In genomic region chr20:6651016-6651415, GRCh38 we compare ENCODE assay signal across 1 cellular context.
TF ChIP-seq lines count a peak whose summit lies in the region.

No MANE protein-coding gene starts in this region.

TF ChIP-seq in WTC11, 78 proteins besides CTCF, POLR2A, EP300 and RAD21 (continued from another document):
- TF ChIP-seq, protein P1, sequence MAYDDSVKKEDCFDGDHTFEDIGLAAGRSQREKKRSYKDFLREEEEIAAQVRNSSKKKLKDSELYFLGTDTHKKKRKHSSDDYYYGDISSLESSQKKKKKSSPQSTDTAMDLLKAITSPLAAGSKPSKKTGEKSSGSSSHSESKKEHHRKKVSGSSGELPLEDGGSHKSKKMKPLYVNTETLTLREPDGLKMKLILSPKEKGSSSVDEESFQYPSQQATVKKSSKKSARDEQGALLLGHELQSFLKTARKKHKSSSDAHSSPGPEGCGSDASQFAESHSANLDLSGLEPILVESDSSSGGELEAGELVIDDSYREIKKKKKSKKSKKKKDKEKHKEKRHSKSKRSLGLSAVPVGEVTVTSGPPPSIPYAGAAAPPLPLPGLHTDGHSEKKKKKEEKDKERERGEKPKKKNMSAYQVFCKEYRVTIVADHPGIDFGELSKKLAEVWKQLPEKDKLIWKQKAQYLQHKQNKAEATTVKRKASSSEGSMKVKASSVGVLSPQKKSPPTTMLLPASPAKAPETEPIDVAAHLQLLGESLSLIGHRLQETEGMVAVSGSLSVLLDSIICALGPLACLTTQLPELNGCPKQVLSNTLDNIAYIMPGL (CRISPR knock-in tag; IDR thresholded peaks at IDR 0.05), result no peak
- TF ChIP-seq ZNF416 (CRISPR knock-in tag; IDR thresholded peaks at IDR 0.05) (no peak), RELA (CRISPR knock-in tag; IDR thresholded peaks at IDR 0.05; ENCODE audit: borderline replicate concordance) (no peak), ARID4B (CRISPR knock-in tag; IDR thresholded peaks at IDR 0.05; ENCODE audit: borderline replicate concordance) (no peak), EMX1 (CRISPR knock-in tag; IDR thresholded peaks at IDR 0.05) (no peak), FOXP1 (CRISPR knock-in tag; IDR thresholded peaks at IDR 0.05; ENCODE audit: borderline replicate concordance) (no peak), ZBTB43 (CRISPR knock-in tag; IDR thresholded peaks at IDR 0.05) (no peak), ZNF671 (CRISPR knock-in tag; IDR thresholded peaks at IDR 0.05) (no peak), ZBTB21 (CRISPR knock-in tag; IDR thresholded peaks at IDR 0.05; ENCODE audit: borderline replicate concordance) (no peak)
- TF ChIP-seq, protein P2, sequence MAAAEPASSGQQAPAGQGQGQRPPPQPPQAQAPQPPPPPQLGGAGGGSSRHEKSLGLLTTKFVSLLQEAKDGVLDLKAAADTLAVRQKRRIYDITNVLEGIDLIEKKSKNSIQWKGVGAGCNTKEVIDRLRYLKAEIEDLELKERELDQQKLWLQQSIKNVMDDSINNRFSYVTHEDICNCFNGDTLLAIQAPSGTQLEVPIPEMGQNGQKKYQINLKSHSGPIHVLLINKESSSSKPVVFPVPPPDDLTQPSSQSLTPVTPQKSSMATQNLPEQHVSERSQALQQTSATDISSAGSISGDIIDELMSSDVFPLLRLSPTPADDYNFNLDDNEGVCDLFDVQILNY (CRISPR knock-in tag; IDR thresholded peaks at IDR 0.05), result no peak
- TF ChIP-seq, protein P3, sequence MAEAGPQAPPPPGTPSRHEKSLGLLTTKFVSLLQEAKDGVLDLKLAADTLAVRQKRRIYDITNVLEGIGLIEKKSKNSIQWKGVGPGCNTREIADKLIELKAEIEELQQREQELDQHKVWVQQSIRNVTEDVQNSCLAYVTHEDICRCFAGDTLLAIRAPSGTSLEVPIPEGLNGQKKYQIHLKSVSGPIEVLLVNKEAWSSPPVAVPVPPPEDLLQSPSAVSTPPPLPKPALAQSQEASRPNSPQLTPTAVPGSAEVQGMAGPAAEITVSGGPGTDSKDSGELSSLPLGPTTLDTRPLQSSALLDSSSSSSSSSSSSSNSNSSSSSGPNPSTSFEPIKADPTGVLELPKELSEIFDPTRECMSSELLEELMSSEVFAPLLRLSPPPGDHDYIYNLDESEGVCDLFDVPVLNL (CRISPR knock-in tag; IDR thresholded peaks at IDR 0.05; ENCODE audit: borderline replicate concordance, low read depth), result no peak
